Comparison of ENCODE assay signal across 23 cellular contexts in the genomic region with DNA sequence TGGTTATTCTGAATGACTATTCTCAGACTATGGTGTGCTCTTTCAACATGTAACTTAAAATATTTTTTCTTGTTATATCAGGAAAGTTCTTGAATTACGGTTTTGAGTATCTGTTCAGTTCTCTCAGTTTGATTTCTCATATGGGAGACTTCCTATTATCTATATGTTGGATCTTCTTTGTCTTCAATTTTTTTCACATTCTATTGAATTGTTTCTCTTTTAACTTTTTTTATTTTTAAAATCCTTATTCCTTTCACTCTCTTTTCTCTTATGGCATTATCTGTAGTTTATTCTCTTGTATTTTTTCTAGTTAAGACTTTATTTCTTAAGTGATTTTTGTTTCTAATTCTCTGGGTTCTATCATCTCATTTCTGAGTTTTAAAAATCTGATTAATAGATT.
"Had no signal": no experiment of that assay in that cellular context is flagged by ENCODE, and none has a peak within 500 bp of the region (broad histone marks: within the 10 kb centered on the region; RNA-seq: fewer than 3 reads in every experiment).

No MANE protein-coding gene starts in this region.

- H3K36me3 ChIP-seq: stomach, thoracic aorta, transverse colon had no signal

- ATAC-seq: effector memory CD8-positive, alpha-beta T cell; foreskin keratinocyte; left colon; left ventricle myocardium superior; natural killer cell treated with Interleukin-12 subunit alpha and Interleukin-12 subunit beta and Interleukin-15 and Interleukin-18, amount 100 ng/mL, for 72 hours; psoas muscle; sciatic nerve; stimulated activated naive B cell treated with anti-CD40 and anti-IgM and Interleukin-4, amounts not matched to agents 10 μg/mL and 1 μg/mL and 100 μg/mL, for 72 hours had no signal

- H3K9ac ChIP-seq: neural progenitor cell had no signal

- H3K27ac ChIP-seq: epithelial cell of prostate, foreskin keratinocyte, hepatocyte, neural progenitor cell, psoas muscle, stomach, thoracic aorta, transverse colon had no signal

- DNase-seq: effector memory CD8-positive, alpha-beta T cell; foreskin keratinocyte; head of caudate nucleus; left colon; left ventricle myocardium superior; mesenchymal stem cell; midbrain; nucleus accumbens; psoas muscle; retina; stimulated activated CD4-positive, alpha-beta T cell treated with anti-CD3 and anti-CD28 coated beads, Interleukin-2, amount 100 ng/mL, for 24 hours; stimulated activated CD4-positive, alpha-beta T cell treated with anti-CD3 and anti-CD28 coated beads, Interleukin-4, amount 100 ng/mL, for 4 hours; stimulated activated naive B cell treated with anti-CD40 and anti-IgM and Interleukin-4, amounts not matched to agents 10 μg/mL and 1 μg/mL and 100 μg/mL, for 72 hours; stomach; substantia nigra; transverse colon had no signal

- H3K4me1 ChIP-seq: foreskin keratinocyte, stomach, transverse colon had no signal

- H3K4me3 ChIP-seq: hepatocyte, lung, neural progenitor cell, psoas muscle, stomach, thoracic aorta, transverse colon had no signal

- H3K27me3 ChIP-seq: foreskin keratinocyte, hepatocyte, neural progenitor cell, stomach, transverse colon had no signal

- H3K4me2 ChIP-seq: hepatocyte, neural progenitor cell had no signal

- H2AFZ ChIP-seq: hepatocyte, neural progenitor cell had no signal

- H3K79me2 ChIP-seq: hepatocyte had no signal
